In the genomic region with DNA sequence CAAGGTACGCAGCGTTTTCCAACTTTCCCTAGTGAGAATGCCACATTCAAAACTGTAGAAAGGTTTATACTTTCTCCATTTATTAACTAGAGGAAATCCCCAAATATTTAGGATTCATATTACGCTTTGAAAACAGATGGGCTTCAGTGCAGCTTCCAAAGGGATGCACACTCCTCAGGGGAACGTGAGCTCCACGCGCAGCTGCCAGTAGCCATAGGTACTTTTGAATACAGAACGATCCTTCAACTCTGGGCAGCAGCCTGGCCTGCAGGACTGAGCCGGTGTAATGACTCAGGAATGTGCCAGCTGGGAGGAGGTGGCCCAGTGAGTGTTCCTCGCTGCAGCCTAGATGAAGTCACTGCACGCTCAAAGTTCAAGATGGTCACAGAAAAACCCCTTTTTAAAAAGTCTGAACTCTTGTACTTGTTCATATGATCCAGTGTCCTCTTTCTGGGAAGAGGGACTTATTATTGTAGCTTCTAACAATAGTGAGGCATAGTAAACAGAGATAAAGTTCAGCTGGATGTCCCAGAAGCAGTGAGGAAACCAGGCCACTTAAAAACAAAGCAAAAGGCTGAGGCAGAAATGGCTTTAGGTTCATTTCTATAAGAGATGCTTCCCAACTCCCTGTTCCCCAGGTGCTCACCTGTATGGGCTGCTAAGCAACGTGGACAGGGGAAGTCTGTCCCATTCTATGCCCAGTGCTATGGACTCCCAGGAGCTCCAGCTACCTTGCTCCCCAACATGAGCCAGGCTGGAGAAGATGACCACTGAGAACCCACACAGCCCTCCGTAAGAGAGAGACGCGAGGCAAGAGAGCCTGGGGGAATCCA, we compare ENCODE assay signal across 1 cellular context.
A peak's percentile ranks its signal among the peaks of the same experiment; 100 is the strongest.
TF ChIP-seq lines count a peak whose summit lies in the region.

No MANE protein-coding gene starts in this region.

TF ChIP-seq in HepG2, 621 proteins besides CTCF, POLR2A, EP300 and RAD21 (continued from another document and continues in another):
- no peak for TF ChIP-seq REXO4 (CRISPR knock-in tag; IDR thresholded peaks at IDR 0.05; ENCODE audit: borderline replicate concordance)
- TF ChIP-seq MEIS2 (CRISPR knock-in tag; IDR thresholded peaks at IDR 0.05): peak; percentile 75; the same call in 1 of the 2 replicates
- no peak for TF ChIP-seq HDAC6 (IDR thresholded peaks at IDR 0.05; ENCODE audit: low read depth, low read length)
- no peak for TF ChIP-seq GTF3A (CRISPR knock-in tag; conservative IDR thresholded peaks at IDR 0.05)
- no peak; the same call in 1 of the 2 replicates for TF ChIP-seq ZNF788 (CRISPR knock-in tag; IDR thresholded peaks at IDR 0.05; ENCODE audit: borderline replicate concordance)
- TF ChIP-seq, protein P1, sequence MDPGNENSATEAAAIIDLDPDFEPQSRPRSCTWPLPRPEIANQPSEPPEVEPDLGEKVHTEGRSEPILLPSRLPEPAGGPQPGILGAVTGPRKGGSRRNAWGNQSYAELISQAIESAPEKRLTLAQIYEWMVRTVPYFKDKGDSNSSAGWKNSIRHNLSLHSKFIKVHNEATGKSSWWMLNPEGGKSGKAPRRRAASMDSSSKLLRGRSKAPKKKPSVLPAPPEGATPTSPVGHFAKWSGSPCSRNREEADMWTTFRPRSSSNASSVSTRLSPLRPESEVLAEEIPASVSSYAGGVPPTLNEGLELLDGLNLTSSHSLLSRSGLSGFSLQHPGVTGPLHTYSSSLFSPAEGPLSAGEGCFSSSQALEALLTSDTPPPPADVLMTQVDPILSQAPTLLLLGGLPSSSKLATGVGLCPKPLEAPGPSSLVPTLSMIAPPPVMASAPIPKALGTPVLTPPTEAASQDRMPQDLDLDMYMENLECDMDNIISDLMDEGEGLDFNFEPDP (CRISPR knock-in tag; conservative IDR thresholded peaks at IDR 0.05): no peak
- TF ChIP-seq RARG (CRISPR knock-in tag; IDR thresholded peaks at IDR 0.05; ENCODE audit: low read depth): 0 out of 2 replicates have a peak, but pooled peaks have one; percentile 54
- peak; percentile 74 for TF ChIP-seq HOXA3 (CRISPR knock-in tag; IDR thresholded peaks at IDR 0.05)
- TF ChIP-seq, protein P2, sequence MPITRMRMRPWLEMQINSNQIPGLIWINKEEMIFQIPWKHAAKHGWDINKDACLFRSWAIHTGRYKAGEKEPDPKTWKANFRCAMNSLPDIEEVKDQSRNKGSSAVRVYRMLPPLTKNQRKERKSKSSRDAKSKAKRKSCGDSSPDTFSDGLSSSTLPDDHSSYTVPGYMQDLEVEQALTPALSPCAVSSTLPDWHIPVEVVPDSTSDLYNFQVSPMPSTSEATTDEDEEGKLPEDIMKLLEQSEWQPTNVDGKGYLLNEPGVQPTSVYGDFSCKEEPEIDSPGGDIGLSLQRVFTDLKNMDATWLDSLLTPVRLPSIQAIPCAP (CRISPR knock-in tag; IDR thresholded peaks at IDR 0.05; ENCODE audit: low read depth): no peak
- peak; percentile 26; the same call in 1 of the 2 replicates for TF ChIP-seq FOXK2 (IDR thresholded peaks at IDR 0.05)
- TF ChIP-seq, protein P3, sequence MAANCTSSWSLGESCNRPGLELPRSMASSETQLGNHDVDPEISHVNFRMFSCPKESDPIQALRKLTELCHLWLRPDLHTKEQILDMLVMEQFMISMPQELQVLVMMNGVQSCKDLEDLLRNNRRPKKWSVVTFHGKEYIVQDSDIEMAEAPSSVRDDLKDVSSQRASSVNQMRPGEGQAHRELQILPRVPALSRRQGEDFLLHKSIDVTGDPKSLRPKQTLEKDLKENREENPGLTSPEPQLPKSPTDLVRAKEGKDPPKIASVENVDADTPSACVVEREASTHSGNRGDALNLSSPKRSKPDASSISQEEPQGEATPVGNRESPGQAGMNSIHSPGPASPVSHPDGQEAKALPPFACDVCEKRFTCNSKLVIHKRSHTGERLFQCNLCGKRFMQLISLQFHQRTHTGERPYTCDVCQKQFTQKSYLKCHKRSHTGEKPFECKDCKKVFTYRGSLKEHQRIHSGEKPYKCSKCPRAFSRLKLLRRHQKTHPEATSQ (CRISPR knock-in tag; IDR thresholded peaks at IDR 0.05; ENCODE audit: borderline replicate concordance): peak; percentile 52; the same call in 1 of the 2 replicates
- peak; percentile 91 for TF ChIP-seq RXRB (CRISPR knock-in tag; IDR thresholded peaks at IDR 0.05; ENCODE audit: borderline replicate concordance)
- peak; percentile 49; the same call in 1 of the 2 replicates for TF ChIP-seq ZNF761 (CRISPR knock-in tag; conservative IDR thresholded peaks at IDR 0.05)
- TF ChIP-seq NFE2 (CRISPR knock-in tag; IDR thresholded peaks at IDR 0.05): no peak
- TF ChIP-seq ZSCAN21 (CRISPR knock-in tag; IDR thresholded peaks at IDR 0.05; ENCODE audit: borderline replicate concordance): peak; percentile 39; the same call in 1 of the 2 replicates
- peak; percentile 93 for TF ChIP-seq SALL1 (CRISPR knock-in tag; IDR thresholded peaks at IDR 0.05)
- TF ChIP-seq ZNF773 (CRISPR knock-in tag; IDR thresholded peaks at IDR 0.05; ENCODE audit: borderline replicate concordance): no peak
- TF ChIP-seq, protein P4, sequence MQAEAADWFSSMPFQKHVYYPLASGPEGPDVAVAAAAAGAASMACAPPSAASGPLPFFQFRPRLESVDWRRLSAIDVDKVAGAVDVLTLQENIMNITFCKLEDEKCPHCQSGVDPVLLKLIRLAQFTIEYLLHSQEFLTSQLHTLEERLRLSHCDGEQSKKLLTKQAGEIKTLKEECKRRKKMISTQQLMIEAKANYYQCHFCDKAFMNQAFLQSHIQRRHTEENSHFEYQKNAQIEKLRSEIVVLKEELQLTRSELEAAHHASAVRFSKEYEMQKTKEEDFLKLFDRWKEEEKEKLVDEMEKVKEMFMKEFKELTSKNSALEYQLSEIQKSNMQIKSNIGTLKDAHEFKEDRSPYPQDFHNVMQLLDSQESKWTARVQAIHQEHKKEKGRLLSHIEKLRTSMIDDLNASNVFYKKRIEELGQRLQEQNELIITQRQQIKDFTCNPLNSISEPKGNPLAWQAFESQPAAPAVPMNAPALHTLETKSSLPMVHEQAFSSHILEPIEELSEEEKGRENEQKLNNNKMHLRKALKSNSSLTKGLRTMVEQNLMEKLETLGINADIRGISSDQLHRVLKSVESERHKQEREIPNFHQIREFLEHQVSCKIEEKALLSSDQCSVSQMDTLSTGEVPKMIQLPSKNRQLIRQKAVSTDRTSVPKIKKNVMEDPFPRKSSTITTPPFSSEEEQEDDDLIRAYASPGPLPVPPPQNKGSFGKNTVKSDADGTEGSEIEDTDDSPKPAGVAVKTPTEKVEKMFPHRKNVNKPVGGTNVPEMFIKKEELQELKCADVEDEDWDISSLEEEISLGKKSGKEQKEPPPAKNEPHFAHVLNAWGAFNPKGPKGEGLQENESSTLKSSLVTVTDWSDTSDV (CRISPR knock-in tag; IDR thresholded peaks at IDR 0.05): no peak
- TF ChIP-seq NR3C1 (CRISPR knock-in tag; IDR thresholded peaks at IDR 0.05): no peak
- TF ChIP-seq, protein P5, sequence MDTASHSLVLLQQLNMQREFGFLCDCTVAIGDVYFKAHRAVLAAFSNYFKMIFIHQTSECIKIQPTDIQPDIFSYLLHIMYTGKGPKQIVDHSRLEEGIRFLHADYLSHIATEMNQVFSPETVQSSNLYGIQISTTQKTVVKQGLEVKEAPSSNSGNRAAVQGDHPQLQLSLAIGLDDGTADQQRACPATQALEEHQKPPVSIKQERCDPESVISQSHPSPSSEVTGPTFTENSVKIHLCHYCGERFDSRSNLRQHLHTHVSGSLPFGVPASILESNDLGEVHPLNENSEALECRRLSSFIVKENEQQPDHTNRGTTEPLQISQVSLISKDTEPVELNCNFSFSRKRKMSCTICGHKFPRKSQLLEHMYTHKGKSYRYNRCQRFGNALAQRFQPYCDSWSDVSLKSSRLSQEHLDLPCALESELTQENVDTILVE (CRISPR knock-in tag; IDR thresholded peaks at IDR 0.05): no peak
- TF ChIP-seq FOXM1 (CRISPR knock-in tag; IDR thresholded peaks at IDR 0.05): no peak
- peak; percentile 76 for TF ChIP-seq BHLHE40 (IDR thresholded peaks at IDR 0.05; ENCODE audit: low read length)
- TF ChIP-seq KDM1A (CRISPR knock-in tag; IDR thresholded peaks at IDR 0.05): 0 out of 2 replicates have a peak, but pooled peaks have one; percentile 47
- TF ChIP-seq, protein P6, sequence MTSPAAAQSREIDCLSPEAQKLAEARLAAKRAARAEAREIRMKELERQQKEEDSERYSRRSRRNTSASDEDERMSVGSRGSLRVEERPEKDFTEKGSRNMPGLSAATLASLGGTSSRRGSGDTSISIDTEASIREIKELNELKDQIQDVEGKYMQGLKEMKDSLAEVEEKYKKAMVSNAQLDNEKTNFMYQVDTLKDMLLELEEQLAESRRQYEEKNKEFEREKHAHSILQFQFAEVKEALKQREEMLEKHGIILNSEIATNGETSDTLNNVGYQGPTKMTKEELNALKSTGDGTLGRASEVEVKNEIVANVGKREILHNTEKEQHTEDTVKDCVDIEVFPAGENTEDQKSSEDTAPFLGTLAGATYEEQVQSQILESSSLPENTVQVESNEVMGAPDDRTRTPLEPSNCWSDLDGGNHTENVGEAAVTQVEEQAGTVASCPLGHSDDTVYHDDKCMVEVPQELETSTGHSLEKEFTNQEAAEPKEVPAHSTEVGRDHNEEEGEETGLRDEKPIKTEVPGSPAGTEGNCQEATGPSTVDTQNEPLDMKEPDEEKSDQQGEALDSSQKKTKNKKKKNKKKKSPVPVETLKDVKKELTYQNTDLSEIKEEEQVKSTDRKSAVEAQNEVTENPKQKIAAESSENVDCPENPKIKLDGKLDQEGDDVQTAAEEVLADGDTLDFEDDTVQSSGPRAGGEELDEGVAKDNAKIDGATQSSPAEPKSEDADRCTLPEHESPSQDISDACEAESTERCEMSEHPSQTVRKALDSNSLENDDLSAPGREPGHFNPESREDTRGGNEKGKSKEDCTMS (CRISPR knock-in tag; conservative IDR thresholded peaks at IDR 0.05): no peak
- TF ChIP-seq MEF2D (CRISPR knock-in tag; IDR thresholded peaks at IDR 0.05): peak; percentile 87
- TF ChIP-seq, protein P7, sequence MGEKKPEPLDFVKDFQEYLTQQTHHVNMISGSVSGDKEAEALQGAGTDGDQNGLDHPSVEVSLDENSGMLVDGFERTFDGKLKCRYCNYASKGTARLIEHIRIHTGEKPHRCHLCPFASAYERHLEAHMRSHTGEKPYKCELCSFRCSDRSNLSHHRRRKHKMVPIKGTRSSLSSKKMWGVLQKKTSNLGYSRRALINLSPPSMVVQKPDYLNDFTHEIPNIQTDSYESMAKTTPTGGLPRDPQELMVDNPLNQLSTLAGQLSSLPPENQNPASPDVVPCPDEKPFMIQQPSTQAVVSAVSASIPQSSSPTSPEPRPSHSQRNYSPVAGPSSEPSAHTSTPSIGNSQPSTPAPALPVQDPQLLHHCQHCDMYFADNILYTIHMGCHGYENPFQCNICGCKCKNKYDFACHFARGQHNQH (CRISPR knock-in tag; IDR thresholded peaks at IDR 0.05): peak; percentile 75
- TF ChIP-seq, protein P8, sequence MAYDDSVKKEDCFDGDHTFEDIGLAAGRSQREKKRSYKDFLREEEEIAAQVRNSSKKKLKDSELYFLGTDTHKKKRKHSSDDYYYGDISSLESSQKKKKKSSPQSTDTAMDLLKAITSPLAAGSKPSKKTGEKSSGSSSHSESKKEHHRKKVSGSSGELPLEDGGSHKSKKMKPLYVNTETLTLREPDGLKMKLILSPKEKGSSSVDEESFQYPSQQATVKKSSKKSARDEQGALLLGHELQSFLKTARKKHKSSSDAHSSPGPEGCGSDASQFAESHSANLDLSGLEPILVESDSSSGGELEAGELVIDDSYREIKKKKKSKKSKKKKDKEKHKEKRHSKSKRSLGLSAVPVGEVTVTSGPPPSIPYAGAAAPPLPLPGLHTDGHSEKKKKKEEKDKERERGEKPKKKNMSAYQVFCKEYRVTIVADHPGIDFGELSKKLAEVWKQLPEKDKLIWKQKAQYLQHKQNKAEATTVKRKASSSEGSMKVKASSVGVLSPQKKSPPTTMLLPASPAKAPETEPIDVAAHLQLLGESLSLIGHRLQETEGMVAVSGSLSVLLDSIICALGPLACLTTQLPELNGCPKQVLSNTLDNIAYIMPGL (CRISPR knock-in tag; IDR thresholded peaks at IDR 0.05; ENCODE audit: borderline replicate concordance in 1 of 2, low read depth in 1 of 2): peak; percentile 35 to 36; a peak in 1 of 4 replicates
- TF ChIP-seq ZFP82 (CRISPR knock-in tag; IDR thresholded peaks at IDR 0.05; ENCODE audit: borderline replicate concordance): peak; percentile 74; the same call in 1 of the 2 replicates
- TF ChIP-seq, protein P9, sequence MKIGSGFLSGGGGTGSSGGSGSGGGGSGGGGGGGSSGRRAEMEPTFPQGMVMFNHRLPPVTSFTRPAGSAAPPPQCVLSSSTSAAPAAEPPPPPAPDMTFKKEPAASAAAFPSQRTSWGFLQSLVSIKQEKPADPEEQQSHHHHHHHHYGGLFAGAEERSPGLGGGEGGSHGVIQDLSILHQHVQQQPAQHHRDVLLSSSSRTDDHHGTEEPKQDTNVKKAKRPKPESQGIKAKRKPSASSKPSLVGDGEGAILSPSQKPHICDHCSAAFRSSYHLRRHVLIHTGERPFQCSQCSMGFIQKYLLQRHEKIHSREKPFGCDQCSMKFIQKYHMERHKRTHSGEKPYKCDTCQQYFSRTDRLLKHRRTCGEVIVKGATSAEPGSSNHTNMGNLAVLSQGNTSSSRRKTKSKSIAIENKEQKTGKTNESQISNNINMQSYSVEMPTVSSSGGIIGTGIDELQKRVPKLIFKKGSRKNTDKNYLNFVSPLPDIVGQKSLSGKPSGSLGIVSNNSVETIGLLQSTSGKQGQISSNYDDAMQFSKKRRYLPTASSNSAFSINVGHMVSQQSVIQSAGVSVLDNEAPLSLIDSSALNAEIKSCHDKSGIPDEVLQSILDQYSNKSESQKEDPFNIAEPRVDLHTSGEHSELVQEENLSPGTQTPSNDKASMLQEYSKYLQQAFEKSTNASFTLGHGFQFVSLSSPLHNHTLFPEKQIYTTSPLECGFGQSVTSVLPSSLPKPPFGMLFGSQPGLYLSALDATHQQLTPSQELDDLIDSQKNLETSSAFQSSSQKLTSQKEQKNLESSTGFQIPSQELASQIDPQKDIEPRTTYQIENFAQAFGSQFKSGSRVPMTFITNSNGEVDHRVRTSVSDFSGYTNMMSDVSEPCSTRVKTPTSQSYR (CRISPR knock-in tag; IDR thresholded peaks at IDR 0.05; ENCODE audit: borderline replicate concordance): peak; percentile 28; the same call in 1 of the 2 replicates
- TF ChIP-seq, protein P10, sequence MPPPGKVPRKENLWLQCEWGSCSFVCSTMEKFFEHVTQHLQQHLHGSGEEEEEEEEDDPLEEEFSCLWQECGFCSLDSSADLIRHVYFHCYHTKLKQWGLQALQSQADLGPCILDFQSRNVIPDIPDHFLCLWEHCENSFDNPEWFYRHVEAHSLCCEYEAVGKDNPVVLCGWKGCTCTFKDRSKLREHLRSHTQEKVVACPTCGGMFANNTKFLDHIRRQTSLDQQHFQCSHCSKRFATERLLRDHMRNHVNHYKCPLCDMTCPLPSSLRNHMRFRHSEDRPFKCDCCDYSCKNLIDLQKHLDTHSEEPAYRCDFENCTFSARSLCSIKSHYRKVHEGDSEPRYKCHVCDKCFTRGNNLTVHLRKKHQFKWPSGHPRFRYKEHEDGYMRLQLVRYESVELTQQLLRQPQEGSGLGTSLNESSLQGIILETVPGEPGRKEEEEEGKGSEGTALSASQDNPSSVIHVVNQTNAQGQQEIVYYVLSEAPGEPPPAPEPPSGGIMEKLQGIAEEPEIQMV (CRISPR knock-in tag; IDR thresholded peaks at IDR 0.05; ENCODE audit: low read depth): 0 out of 2 replicates have a peak, but pooled peaks have one; percentile 58
- peak; percentile 87; the same call in 1 of the 2 replicates for TF ChIP-seq ZNF264 (CRISPR knock-in tag; IDR thresholded peaks at IDR 0.05)
- no peak for TF ChIP-seq ZNF160 (CRISPR knock-in tag; IDR thresholded peaks at IDR 0.05)
